Comparison of ENCODE assay signal across 26 cellular contexts in the genomic region with DNA sequence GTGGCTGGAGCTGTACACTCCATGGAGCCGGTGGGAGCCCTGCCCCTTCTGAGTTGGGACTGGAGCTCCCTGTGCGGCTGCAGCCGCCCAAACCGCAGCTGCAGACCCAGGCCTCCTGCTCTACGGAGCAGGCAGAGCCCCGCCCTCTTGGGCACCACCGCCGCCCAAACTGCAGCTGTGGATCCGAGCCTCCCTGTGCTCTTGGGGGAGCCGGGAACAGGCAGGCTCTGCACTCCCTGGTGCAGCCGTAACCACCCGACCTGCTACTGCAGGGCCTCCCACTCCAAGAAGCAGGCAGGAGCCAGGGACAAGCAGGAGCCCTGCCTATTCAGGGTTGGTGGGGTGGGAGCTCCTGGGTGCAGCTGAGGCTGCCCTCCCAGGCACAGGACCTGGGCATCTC.
DNase-seq lines count a peak whose midpoint lies in the region; FAIRE-seq and TF ChIP-seq lines count a peak whose summit lies in the region.
"Had no signal": no experiment of that assay in that cellular context is flagged by ENCODE, and none has a peak within 500 bp of the region (broad histone marks: within the 10 kb centered on the region; RNA-seq: fewer than 3 reads in every experiment).

No MANE protein-coding gene starts in this region.

- H3K4me2 ChIP-seq in H9 (ENCODE audit: insufficient read depth, insufficient read length, low read length), result no peak overlapping the region
- H3K4me2 ChIP-seq: A549; BLaER1 treated with 17β-estradiol and CSF1 and Interleukin-3, amounts not matched to agents 10 nM and 100 nM had no signal

- TF ChIP-seq CTCF in H9 (conservative IDR thresholded peaks at IDR 0.05), result no peak
- TF ChIP-seq CTCF in D721Med (IDR thresholded peaks at IDR 0.05; ENCODE audit: insufficient read depth, missing control alignments), result no peak

- H3K79me2 ChIP-seq in H9 (ENCODE audit: insufficient read depth, low read length), result no peaks in the 10 kb centered on the region

- no peak overlapping the region for H3K18ac ChIP-seq in H9 (ENCODE audit: insufficient read length, low read depth, low read length)

- H3K27me3 ChIP-seq in H9 (ENCODE audit: insufficient read depth, low read length), result no peaks in the 10 kb centered on the region
- H3K27me3 ChIP-seq: BLaER1 treated with 17β-estradiol and CSF1 and Interleukin-3, amounts not matched to agents 10 nM and 100 nM had no signal

- no peak overlapping the region for H3K14ac ChIP-seq in H9 (ENCODE audit: insufficient read depth, low read length)

- no peak overlapping the region for H4K5ac ChIP-seq in H9 (ENCODE audit: insufficient read length, low read depth, low read length)

- no peak overlapping the region for H3K9ac ChIP-seq in H9 (ENCODE audit: extremely low read depth, insufficient read length, low read length)
- H3K9ac ChIP-seq: BLaER1 treated with 17β-estradiol and CSF1 and Interleukin-3, amounts not matched to agents 10 nM and 100 nM had no signal

- H2BK15ac ChIP-seq in H9 (ENCODE audit: low read depth, low read length), result no peak overlapping the region

- H2BK5ac ChIP-seq in H9 (ENCODE audit: insufficient read length, low read length), result no peak overlapping the region

- H3K4me3 Mint-ChIP-seq in H9, result no peak overlapping the region
- H3K4me3 Mint-ChIP-seq: B cell; CD4-positive, alpha-beta T cell; CD8-positive, alpha-beta T cell had no signal

- no peak overlapping the region for H2BK12ac ChIP-seq in H9 (ENCODE audit: insufficient read length, low read depth, low read length)

- H3K23ac ChIP-seq in H9 (ENCODE audit: insufficient read length, low read depth, low read length), result no peak overlapping the region

- H3K36me3 Mint-ChIP-seq in H9 (ENCODE audit: insufficient read depth in 1 of 3, low read depth in 3 of 3), result peaks cover 9 to 17% (median 9%) of the 10 kb centered on the region in 3 experiments
- H3K36me3 Mint-ChIP-seq: CD8-positive, alpha-beta T cell had no signal

- H2AFZ ChIP-seq in H9 (ENCODE audit: low read length), result no peak overlapping the region

- H3K56ac ChIP-seq in H9 (ENCODE audit: insufficient read length, low read depth, low read length), result no peak overlapping the region

- H3K9me3 Mint-ChIP-seq in H9, result peaks cover 71 to 73% of the 10 kb centered on the region in 2 experiments
- H3K9me3 Mint-ChIP-seq: CD4-positive, alpha-beta T cell; CD8-positive, alpha-beta T cell had no signal

- WGBS in H9 (ENCODE audit: extremely low coverage, insufficient read length, low lambda C conversion rate), result no CpG with 5 or more reads among the region's 12 CpGs

- H2BK120ac ChIP-seq in H9 (ENCODE audit: low read depth, low read length, poor library complexity, severe bottlenecking), result no peak overlapping the region

- no peaks in the 10 kb centered on the region for H3K4me1 Mint-ChIP-seq in H9

- H3K23me2 ChIP-seq in H9 (ENCODE audit: insufficient read length, low read depth, low read length, poor library complexity, severe bottlenecking), result no peaks in the 10 kb centered on the region

- H3K27me3 Mint-ChIP-seq in H9 (ENCODE audit: low read depth), result peaks cover 9% of the 10 kb centered on the region
- H3K27me3 Mint-ChIP-seq: CD4-positive, alpha-beta T cell had no signal

- H3K4ac ChIP-seq in H9 (ENCODE audit: low read depth, low read length), result no peak overlapping the region

- DNase-seq in H9, result peak; percentile 38
- peak in 37 of 61 donors; percentile 0 to 67 (median 18) for DNase-seq in caudate nucleus (lab: John Stamatoyannopoulos, UW)
- DNase-seq in putamen (ENCODE audit: low spot score), result peak; percentile 47
- DNase-seq in NCI-H1436 (lab: John Stamatoyannopoulos, UW), result no peak
- DNase-seq in activated CD4-positive, CD25-positive, alpha-beta regulatory T cell treated with anti-CD3 and anti-CD28 coated beads, Interleukin-2, amount 50 U/mL, for 72 hours, result no peak
- no peak for DNase-seq in D721Med (ENCODE audit: insufficient read length, low spot score)
- DNase-seq: AML-193; Caco-2; Calu3; CD4-positive, alpha-beta T cell; CD8-positive, alpha-beta T cell; DMS 273 treated with DMSO at 0.1 percent for 48 hours; DMS153; DMS53; DMS79; DND-41; EL; GDM1 had no signal

- no peak for FAIRE-seq in D721Med (lab: Jason Lieb, UNC)
- FAIRE-seq: A549, GM12878, GM12892, GM18507 had no signal

- no peak overlapping the region for H3K27ac ChIP-seq in H9 (ENCODE audit: insufficient read length, low read depth, low read length)
- no peak overlapping the region for H3K27ac ChIP-seq in caudate nucleus (ENCODE audit: low read depth, low read length)
- H3K27ac ChIP-seq: 22Rv1; A549; BLaER1 treated with 17β-estradiol and CSF1 and Interleukin-3, amounts not matched to agents 10 nM and 100 nM; C4-2B had no signal

- no peak overlapping the region for H4K91ac ChIP-seq in H9 (ENCODE audit: insufficient read length, low read depth, low read length)

- H3K79me1 ChIP-seq in H9 (ENCODE audit: insufficient read depth, low read depth, low read length, poor library complexity, severe bottlenecking), result no peaks in the 10 kb centered on the region

- H2BK20ac ChIP-seq in H9 (ENCODE audit: low read depth, low read length, poor library complexity, severe bottlenecking), result no peak overlapping the region

- H3K4me1 ChIP-seq in H9 (ENCODE audit: insufficient read depth, low read length), result no peaks in the 10 kb centered on the region
- H3K4me1 ChIP-seq: A549; BLaER1 treated with 17β-estradiol and CSF1 and Interleukin-3, amounts not matched to agents 10 nM and 100 nM; Caco-2 had no signal

- no peak overlapping the region for H4K8ac ChIP-seq in H9 (replicated peaks; ENCODE audit: insufficient read length, low read depth, low read length)

- H3K9me3 ChIP-seq in H9 (ENCODE audit: control insufficient read depth, low read depth, low read length), result no peaks in the 10 kb centered on the region
- H3K9me3 ChIP-seq: Caco-2 had no signal

- H3K27ac Mint-ChIP-seq in H9, result no peak overlapping the region
- H3K27ac Mint-ChIP-seq: B cell; CD4-positive, alpha-beta T cell; CD8-positive, alpha-beta T cell had no signal

- no peak overlapping the region for H2AK5ac ChIP-seq in H9 (ENCODE audit: insufficient read length, low read length)

- no peaks in the 10 kb centered on the region for H4K20me1 ChIP-seq in H9 (ENCODE audit: control insufficient read depth, insufficient read depth, insufficient read length)
- H4K20me1 ChIP-seq: BLaER1 treated with 17β-estradiol and CSF1 and Interleukin-3, amounts not matched to agents 10 nM and 100 nM had no signal

- H3T11ph ChIP-seq in H9 (ENCODE audit: low read length), result no peak overlapping the region

Comparison
In these comparisons a context has a peak if more than half of its experiments do, and no peak if none do; other contexts are left out.
1. DNase-seq: peak in H9 (single experiment), caudate nucleus (37 of 61) and putamen (single experiment); none in NCI-H1436 (single experiment), activated CD4-positive, CD25-positive, alpha-beta regulatory T cell treated with anti-CD3 and anti-CD28 coated beads, Interleukin-2, amount 50 U/mL, for 72 hours (single experiment) and D721Med (single experiment).